Comparison of ENCODE assay signal across 1 cellular context in genomic region chr12:64658892-64659481, GRCh38.
TF ChIP-seq lines count a peak whose summit lies in the region.

No MANE protein-coding gene starts in this region.

TF ChIP-seq in GM23338, 12 proteins besides CTCF, POLR2A, EP300 and RAD21 (continued from another document):
- TF ChIP-seq ETS1 (IDR thresholded peaks at IDR 0.05) (no peak), ZNF114 (CRISPR knock-in tag; IDR thresholded peaks at IDR 0.05) (no peak), EZH2phosphoT487 (IDR thresholded peaks at IDR 0.05; ENCODE audit: unreplicated experiment) (no peak), JUNB (IDR thresholded peaks at IDR 0.05; ENCODE audit: unreplicated experiment) (no peak), STAT1 (IDR thresholded peaks at IDR 0.05; ENCODE audit: unreplicated experiment) (no peak), EZH2 (IDR thresholded peaks at IDR 0.05; ENCODE audit: low read depth, unreplicated experiment) (no peak), NANOG (IDR thresholded peaks at IDR 0.05; ENCODE audit: borderline replicate concordance) (no peak), REST (IDR thresholded peaks at IDR 0.05; ENCODE audit: unreplicated experiment) (no peak), POLR2AphosphoS5 (IDR thresholded peaks at IDR 0.05; ENCODE audit: low read depth) (no peak)
